15 cellular contexts compared by ENCODE assay signal in genomic region chr3:15347104-15347736, GRCh38. TPM values are rescaled to one million over a fixed set of nuclear protein-coding genes. Genes with fewer than 3 reads are reported as not detected.
DNase-seq lines count a peak whose midpoint lies in the region; ATAC-seq and TF ChIP-seq lines count a peak whose summit lies in the region.
"Had no signal": no experiment of that assay in that cellular context is flagged by ENCODE, and none has a peak within 500 bp of the region (broad histone marks: within the 10 kb centered on the region; RNA-seq: fewer than 3 reads in every experiment).

No MANE protein-coding gene starts in this region.

- no peaks in the 10 kb centered on the region for H3K9me3 ChIP-seq in effector memory CD4-positive, alpha-beta T cell (ENCODE audit: control insufficient read depth, low read length)
- H3K9me3 ChIP-seq in upper lobe of right lung, result peaks cover 10% of the 10 kb centered on the region
- H3K9me3 ChIP-seq: colonic mucosa, SJSA1 had no signal

- intact Hi-C loops in upper lobe of right lung (cut with DNase I), result no loop called here

- H3K9me3 Mint-ChIP-seq in activated naive CD8-positive, alpha-beta T cell (ENCODE audit: low read depth), result peaks cover 5% of the 10 kb centered on the region
- no peaks in the 10 kb centered on the region for H3K9me3 Mint-ChIP-seq in activated naive CD8-positive, alpha-beta T cell treated with anti-CD3 and anti-CD28 coated beads for 36 hours

- H3K36me3 Mint-ChIP-seq in activated naive CD8-positive, alpha-beta T cell, result no peaks in the 10 kb centered on the region
- H3K36me3 Mint-ChIP-seq in activated naive CD8-positive, alpha-beta T cell treated with anti-CD3 and anti-CD28 coated beads for 36 hours, result peaks cover 2% of the 10 kb centered on the region

- no peak for TF ChIP-seq CTCF in upper lobe of right lung (IDR thresholded peaks at IDR 0.05)

- H3K4me1 ChIP-seq in effector memory CD4-positive, alpha-beta T cell (ENCODE audit: control insufficient read depth, insufficient read depth, low read length, poor library complexity, severe bottlenecking), result peaks cover 38% of the 10 kb centered on the region
- peaks cover 6% of the 10 kb centered on the region for H3K4me1 ChIP-seq in upper lobe of right lung
- H3K4me1 ChIP-seq: colonic mucosa, SJSA1 had no signal

- H3K27ac ChIP-seq in effector memory CD4-positive, alpha-beta T cell (ENCODE audit: insufficient read depth, low read length, poor library complexity, severe bottlenecking), result peak overlapping the region; percentile 58
- H3K27ac ChIP-seq in upper lobe of right lung, result peak overlapping the region; percentile 63
- H3K27ac ChIP-seq: colonic mucosa, SJSA1 had no signal

- no peaks in the 10 kb centered on the region for H3K36me3 ChIP-seq in effector memory CD4-positive, alpha-beta T cell (ENCODE audit: control insufficient read depth, insufficient read depth, low read length)
- H3K36me3 ChIP-seq in upper lobe of right lung, result no peaks in the 10 kb centered on the region
- H3K36me3 ChIP-seq: colonic mucosa, SJSA1 had no signal

- no peak for DNase-seq in activated naive CD8-positive, alpha-beta T cell treated with anti-CD3 and anti-CD28 coated beads for 36 hours
- DNase-seq in RPMI8226 (peak; percentile 89), upper lobe of right lung (no peak), EL (no peak), NCI-H2227 (lab: John Stamatoyannopoulos, UW; ENCODE audit: unreplicated experiment) (no peak)
- peak in 1 of 3 donors; percentile 20 for DNase-seq in effector memory CD4-positive, alpha-beta T cell
- DNase-seq: colonic mucosa; erythroblast; islet precursor cell; NCI-H1417; NCI-H2227 treated with DMSO at 0.1 percent for 48 hours; stimulated activated CD4-positive, alpha-beta T cell treated with anti-CD3 and anti-CD28 coated beads, Interleukin-4, amount 100 ng/mL, for 24 hours had no signal

- no peaks in the 10 kb centered on the region for H3K27me3 ChIP-seq in effector memory CD4-positive, alpha-beta T cell (replicated peaks; ENCODE audit: control insufficient read depth, insufficient read depth, low read length, poor library complexity, severe bottlenecking)
- H3K27me3 ChIP-seq in upper lobe of right lung, result no peaks in the 10 kb centered on the region
- H3K27me3 ChIP-seq: colonic mucosa, SJSA1 had no signal

- ATAC-seq in upper lobe of right lung, result peak; percentile 36
- ATAC-seq in HG03520 (IDR thresholded peaks at IDR 0.05; ENCODE audit: unreplicated experiment), result no peak

- peak overlapping the region; percentile 23 for H3K4me3 ChIP-seq in effector memory CD4-positive, alpha-beta T cell (ENCODE audit: insufficient read depth, low read depth, low read length, poor library complexity, severe bottlenecking)
- H3K4me3 ChIP-seq in upper lobe of right lung, result peak overlapping the region; percentile 10
- H3K4me3 ChIP-seq: colonic mucosa, SJSA1 had no signal

- no peaks in the 10 kb centered on the region for H3K27me3 Mint-ChIP-seq in activated naive CD8-positive, alpha-beta T cell
- no peaks in the 10 kb centered on the region for H3K27me3 Mint-ChIP-seq in activated naive CD8-positive, alpha-beta T cell treated with anti-CD3 and anti-CD28 coated beads for 36 hours

- H3K4me3 Mint-ChIP-seq in activated naive CD8-positive, alpha-beta T cell, result peak overlapping the region; percentile 7
- no peak overlapping the region for H3K4me3 Mint-ChIP-seq in activated naive CD8-positive, alpha-beta T cell treated with anti-CD3 and anti-CD28 coated beads for 36 hours

- H3K4me1 Mint-ChIP-seq in activated naive CD8-positive, alpha-beta T cell (ENCODE audit: low read depth), result peaks cover 36% of the 10 kb centered on the region
- H3K4me1 Mint-ChIP-seq in activated naive CD8-positive, alpha-beta T cell treated with anti-CD3 and anti-CD28 coated beads for 36 hours, result peaks cover 22% of the 10 kb centered on the region

- H3K27ac Mint-ChIP-seq in activated naive CD8-positive, alpha-beta T cell, result no peak overlapping the region
- H3K27ac Mint-ChIP-seq in activated naive CD8-positive, alpha-beta T cell treated with anti-CD3 and anti-CD28 coated beads for 36 hours, result no peak overlapping the region

RNA-seq across cellular contexts. Expression of gene SH3BP5, which starts 14.8 kb away (rescaled TPM):
- 1 to 10 TPM; 2.4 TPM for total RNA-seq in activated naive CD8-positive, alpha-beta T cell treated with anti-CD3 and anti-CD28 coated beads for 36 hours
- 110 TPM for total RNA-seq in upper lobe of right lung

Comparison
In these comparisons a context has a peak if more than half of its experiments do, and no peak if none do; other contexts are left out.
1. RNA of gene SH3BP5, which starts 14.8 kb away (total RNA-seq): 110 TPM in upper lobe of right lung (single experiment); 2.4 TPM in activated naive CD8-positive, alpha-beta T cell treated with anti-CD3 and anti-CD28 coated beads for 36 hours; every median in the first group is over 10 times any median in the second.